ENCODE assay signal across 16 cellular contexts in the genomic region with DNA sequence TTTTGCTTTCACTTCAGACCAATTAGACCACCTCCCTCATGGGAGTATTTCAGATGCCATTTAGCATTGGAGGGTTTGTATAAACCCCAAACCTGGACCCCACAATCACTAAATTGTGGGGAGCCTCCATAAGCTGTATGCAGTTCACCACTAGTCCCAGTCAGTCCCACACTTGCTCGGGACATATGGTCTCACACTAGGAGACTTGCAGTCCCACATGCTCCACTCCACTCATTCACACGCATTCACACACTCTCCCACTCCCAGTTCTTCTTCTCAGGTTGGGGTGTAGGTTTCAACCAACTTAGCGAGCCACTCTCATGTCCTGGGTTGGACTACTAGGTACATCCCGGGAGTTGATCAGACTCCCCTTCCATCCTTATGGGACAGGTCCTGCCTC.
DNase-seq lines count a peak whose midpoint lies in the region; ATAC-seq and TF ChIP-seq lines count a peak whose summit lies in the region.
"Had no signal": no experiment of that assay in that cellular context is flagged by ENCODE, and none has a peak within 500 bp of the region (broad histone marks: within the 10 kb centered on the region; RNA-seq: fewer than 3 reads in every experiment).

No MANE protein-coding gene starts in this region.

- 0 out of 2 replicates have a peak overlapping the region, but pooled peaks have one; percentile 45 for H3K27ac Mint-ChIP-seq in GM23338
- peak overlapping the region; percentile 31; the same call in 1 of the 2 replicates for H3K27ac Mint-ChIP-seq in WTC11
- peak overlapping the region; percentile 84 for H3K27ac Mint-ChIP-seq in progenitor cell of endocrine pancreas
- H3K27ac Mint-ChIP-seq: activated CD4-positive, alpha-beta T cell treated with anti-CD3 and anti-CD28 coated beads, Interleukin-2, amount 10 ng/mL, durations not matched to agents 24 days and 14 days had no signal

- H3K9me3 Mint-ChIP-seq in GM23338 (peaks cover 42% of the 10 kb centered on the region), WTC11 (peaks cover 54% of the 10 kb centered on the region), progenitor cell of endocrine pancreas (ENCODE audit: low read depth) (peaks cover 11% of the 10 kb centered on the region)

- H3K9ac ChIP-seq in iPS-20b (ENCODE audit: low read depth, low read length), result no peak overlapping the region

- H3K4me3 ChIP-seq in GM23338, result no peak overlapping the region
- H3K4me3 ChIP-seq in iPS-20b (ENCODE audit: low read length), result 0 out of 2 replicates have a peak overlapping the region, but pooled peaks have one; percentile 16
- H3K4me3 ChIP-seq: mucosa of descending colon had no signal

- CTCF ChIA-PET in WTC11 (lab: Charles Lee), result interaction anchor here (1.5 kb wide), 1 partner anchor 9 kb away, joined by 3 read pairs; no protein-coding TSS in a partner anchor

- TF ChIP-seq CTCF in GM23338 (conservative IDR thresholded peaks at IDR 0.05; ENCODE audit: low read depth in 2 of 2) (no peak), WTC11 (IDR thresholded peaks at IDR 0.05) (no peak), progenitor cell of endocrine pancreas (IDR thresholded peaks at IDR 0.05; ENCODE audit: unreplicated experiment) (no peak)

- H3K4me3 Mint-ChIP-seq in GM23338 (no peak overlapping the region; the same call in 2 of the 3 replicates), WTC11 (no peak overlapping the region), progenitor cell of endocrine pancreas (ENCODE audit: low read depth) (no peak overlapping the region)
- H3K4me3 Mint-ChIP-seq: activated CD4-positive, alpha-beta T cell treated with anti-CD3 and anti-CD28 coated beads, Interleukin-2, amount 10 ng/mL, durations not matched to agents 24 days and 14 days had no signal

- H3K36me3 ChIP-seq in GM23338 (ENCODE audit: insufficient read depth) (peaks cover 16% of the 10 kb centered on the region), iPS-20b (ENCODE audit: insufficient read depth, low read depth, low read length) (no peaks in the 10 kb centered on the region)

- POLR2A ChIA-PET in WTC11 (lab: Charles Lee), result no interaction called here

- no peaks in the 10 kb centered on the region for H3K79me2 ChIP-seq in GM23338 (replicated peaks; ENCODE audit: insufficient read depth)

- H3K4me1 Mint-ChIP-seq in GM23338 (peaks cover 34% of the 10 kb centered on the region), WTC11 (peaks cover 51% of the 10 kb centered on the region), progenitor cell of endocrine pancreas (ENCODE audit: low read depth) (peaks cover 10% of the 10 kb centered on the region)
- H3K4me1 Mint-ChIP-seq: activated CD4-positive, alpha-beta T cell treated with anti-CD3 and anti-CD28 coated beads, Interleukin-2, amount 10 ng/mL, durations not matched to agents 24 days and 14 days had no signal

- H3K4me1 ChIP-seq in GM23338 (ENCODE audit: insufficient read depth), result peaks cover 9% of the 10 kb centered on the region; the same call in 1 of the 2 replicates
- peaks cover 15% of the 10 kb centered on the region for H3K4me1 ChIP-seq in iPS-20b (ENCODE audit: insufficient read depth, low read length)

- H3K9me3 ChIP-seq in iPS-20b (ENCODE audit: insufficient read depth, low read depth, low read length), result peaks cover 20% of the 10 kb centered on the region
- H3K9me3 ChIP-seq: mucosa of descending colon had no signal

- no peak overlapping the region for H3K27ac ChIP-seq in GM23338 (ENCODE audit: low read depth)
- H3K27ac ChIP-seq in iPS-20b (ENCODE audit: low read length), result no peak overlapping the region

- DNase-seq in GM23338 (ENCODE audit: low spot score) (no peak), WTC11 (ENCODE audit: low spot score) (no peak), progenitor cell of endocrine pancreas (ENCODE audit: low spot score, unreplicated experiment) (no peak), NCI-H1930 (lab: John Stamatoyannopoulos, UW) (no peak), DMS153 (lab: John Stamatoyannopoulos, UW) (no peak), NCI-H774 (lab: John Stamatoyannopoulos, UW) (no peak), ecto neural progenitor cell (ENCODE audit: low spot score) (no peak)
- DNase-seq: activated CD4-positive, alpha-beta T cell treated with anti-CD3 and anti-CD28 coated beads, Interleukin-2, amount 10 ng/mL, durations not matched to agents 24 days and 14 days; activated naive CD4-positive, alpha-beta T cell; dermis blood vessel endothelial cell; head of caudate nucleus; kidney; occipital lobe; stimulated activated CD4-positive, alpha-beta T cell treated with anti-CD3 and anti-CD28 coated beads, Interleukin-4, amount 100 ng/mL, for 1 hour had no signal

- H3K27me3 Mint-ChIP-seq in GM23338 (ENCODE audit: insufficient read depth, low read depth, poor library complexity), result peaks cover 12% of the 10 kb centered on the region
- peaks cover 4% of the 10 kb centered on the region for H3K27me3 Mint-ChIP-seq in WTC11 (ENCODE audit: low read depth)
- no peaks in the 10 kb centered on the region for H3K27me3 Mint-ChIP-seq in progenitor cell of endocrine pancreas

- no peaks in the 10 kb centered on the region for H4K20me1 ChIP-seq in GM23338 (replicated peaks; ENCODE audit: insufficient read depth)

- H3K36me3 Mint-ChIP-seq in GM23338 (ENCODE audit: low read depth) (peaks cover 51% of the 10 kb centered on the region), WTC11 (peaks cover 40% of the 10 kb centered on the region), progenitor cell of endocrine pancreas (ENCODE audit: insufficient read depth) (peaks cover 2% of the 10 kb centered on the region)

- peaks cover 13% of the 10 kb centered on the region; the same call in 1 of the 2 replicates for H3K9me2 ChIP-seq in GM23338 (ENCODE audit: insufficient read depth)

- H3F3A ChIP-seq in GM23338 (replicated peaks; ENCODE audit: low read depth), result no peaks in the 10 kb centered on the region

- H3K27me3 ChIP-seq in GM23338 (ENCODE audit: insufficient read depth) (no peaks in the 10 kb centered on the region), iPS-20b (ENCODE audit: insufficient read depth, low read length) (no peaks in the 10 kb centered on the region)

- no peak for ATAC-seq in GM23338
- ATAC-seq in WTC11, result no peak

- no peak overlapping the region for H2AFZ ChIP-seq in GM23338

- no peak overlapping the region for H3K4me2 ChIP-seq in GM23338

TF ChIP-seq in GM23338, 12 proteins besides CTCF, POLR2A, EP300 and RAD21 (continues in another document):
- no peak for TF ChIP-seq CREB1 (CRISPR knock-in tag; IDR thresholded peaks at IDR 0.05; ENCODE audit: low read depth)
- no peak for TF ChIP-seq POLR2AphosphoS5 (IDR thresholded peaks at IDR 0.05; ENCODE audit: low read depth)
- TF ChIP-seq, protein P1, sequence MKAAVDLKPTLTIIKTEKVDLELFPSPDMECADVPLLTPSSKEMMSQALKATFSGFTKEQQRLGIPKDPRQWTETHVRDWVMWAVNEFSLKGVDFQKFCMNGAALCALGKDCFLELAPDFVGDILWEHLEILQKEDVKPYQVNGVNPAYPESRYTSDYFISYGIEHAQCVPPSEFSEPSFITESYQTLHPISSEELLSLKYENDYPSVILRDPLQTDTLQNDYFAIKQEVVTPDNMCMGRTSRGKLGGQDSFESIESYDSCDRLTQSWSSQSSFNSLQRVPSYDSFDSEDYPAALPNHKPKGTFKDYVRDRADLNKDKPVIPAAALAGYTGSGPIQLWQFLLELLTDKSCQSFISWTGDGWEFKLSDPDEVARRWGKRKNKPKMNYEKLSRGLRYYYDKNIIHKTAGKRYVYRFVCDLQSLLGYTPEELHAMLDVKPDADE (IDR thresholded peaks at IDR 0.05), result no peak

TF ChIP-seq in WTC11, 78 proteins besides CTCF, POLR2A, EP300 and RAD21 (continues in another document):
- TF ChIP-seq E2F5 (CRISPR knock-in tag; IDR thresholded peaks at IDR 0.05) (no peak), AFF4 (CRISPR knock-in tag; IDR thresholded peaks at IDR 0.05; ENCODE audit: borderline replicate concordance) (no peak)

Comparison
In these comparisons a context has a peak if more than half of its experiments do, and no peak if none do; other contexts are left out.
1. H3K27ac Mint-ChIP-seq: peak in every context shown above with its lines; median percentile 84 in progenitor cell of endocrine pancreas; 45 in GM23338; 31 in WTC11.